Comparison of ENCODE assay signal across 8 cellular contexts in genomic region chr22:50276143-50276542, GRCh38. TPM values are rescaled to one million over a fixed set of nuclear protein-coding genes. Genes with fewer than 3 reads are reported as not detected.
DNase-seq lines count a peak whose midpoint lies in the region; ATAC-seq and TF ChIP-seq lines count a peak whose summit lies in the region.

No MANE protein-coding gene starts in this region.

- no peak overlapping the region for H3K4me3 ChIP-seq in AG04449 (ENCODE audit: low read depth, low read length)
- H3K4me3 ChIP-seq in GM12875 (ENCODE audit: low read depth, low read length): no peak overlapping the region
- H3K4me3 ChIP-seq in esophagus muscularis mucosa: no peak overlapping the region

- peaks cover 21 to 43% (median 31%) of the 10 kb centered on the region in 4 donors for H3K4me1 ChIP-seq in esophagus muscularis mucosa

- H3K4me1 Mint-ChIP-seq in natural killer cell: peaks cover 4 to 6% of the 10 kb centered on the region in 2 donors

- ATAC-seq in HG03045 (IDR thresholded peaks at IDR 0.05; ENCODE audit: unreplicated experiment): peak; percentile 56
- ATAC-seq in natural killer cell: peak; percentile 39 to 82 (median 69)
- no peak for ATAC-seq in GM19395 (IDR thresholded peaks at IDR 0.05; ENCODE audit: unreplicated experiment)

- H3K27ac ChIP-seq in esophagus muscularis mucosa (replicated peaks in 1 of 4): peak overlapping the region in 3 of 4 donors; percentile 47 to 64 (median 53)

- no peaks in the 10 kb centered on the region for H3K9me3 Mint-ChIP-seq in natural killer cell

- TF ChIP-seq POLR2A in esophagus muscularis mucosa (IDR thresholded peaks at IDR 0.05; ENCODE audit: low read depth): no peak

- H3K27me3 ChIP-seq in esophagus muscularis mucosa: peaks cover 0 to 10% (median 0%) of the 10 kb centered on the region in 4 donors

- POLR2A ChIA-PET in AG04449 (lab: Yijun Ruan, JAX): interaction anchor here (0.7 kb wide), 1 partner anchor 29 kb away, joined by 3 read pairs; no protein-coding TSS in a partner anchor

- peak; percentile 74 for TF ChIP-seq CTCF in AG04449 (IDR thresholded peaks at IDR 0.05; ENCODE audit: insufficient read depth, low read length, missing control alignments)
- TF ChIP-seq CTCF in GM12875 (IDR thresholded peaks at IDR 0.05; ENCODE audit: borderline replicate concordance, insufficient read depth, low read depth, low read length): peak; percentile 93
- TF ChIP-seq CTCF in esophagus muscularis mucosa (IDR thresholded peaks at IDR 0.05): peak; percentile 12 to 62 (median 53)
- TF ChIP-seq CTCF in natural killer cell (IDR thresholded peaks at IDR 0.05): no peak

- H3K27ac Mint-ChIP-seq in natural killer cell: no peak overlapping the region

- H3K27me3 Mint-ChIP-seq in natural killer cell (ENCODE audit: low read depth in 2 of 2): peaks cover 6 to 7% of the 10 kb centered on the region in 2 donors

- no peak for DNase-seq in AG04449 (ENCODE audit: low read depth, low spot score)
- DNase-seq in activated CD4-positive, CD25-positive, alpha-beta regulatory T cell (lab: John Stamatoyannopoulos, UW): peak; percentile 20 to 56 (median 36)
- no peak for DNase-seq in esophagus muscularis mucosa (ENCODE audit: extremely low spot score)
- DNase-seq in natural killer cell: no peak
- no peak for DNase-seq in RKO (ENCODE audit: low spot score)

- no peak overlapping the region for H3K4me3 Mint-ChIP-seq in natural killer cell

- 61% methylated on average over 20 of the region's 25 CpGs for WGBS in esophagus muscularis mucosa

- no peaks in the 10 kb centered on the region for H3K9me3 ChIP-seq in esophagus muscularis mucosa

- H3K36me3 Mint-ChIP-seq in natural killer cell: no peaks in the 10 kb centered on the region

- intact Hi-C loops in esophagus muscularis mucosa (cut with DNase I) (loop anchor here (1.0 to 5.0 kb wide), 2 partner anchors 50 to 66 kb away; partner anchors contain the start of gene PPP6R2), natural killer cell (cut with micrococcal nuclease) (loop anchor here (10.0 kb wide), 1 partner anchor 219 kb away; no protein-coding TSS in a partner anchor)

- peaks cover 52 to 64% (median 64%) of the 10 kb centered on the region in 4 donors for H3K36me3 ChIP-seq in esophagus muscularis mucosa

- no peak for TF ChIP-seq EP300 in esophagus muscularis mucosa (IDR thresholded peaks at IDR 0.05)

- CTCF ChIA-PET in AG04449 (lab: Yijun Ruan, JAX): interaction anchor here (0.6 to 2.7 kb wide), 26 partner anchors 8 to 153 kb away, joined by 3 to 49 read pairs (median 5); partner anchors contain the start of genes DENND6B, HDAC10 and PLXNB2

RNA-seq across cellular contexts. Expression of gene MAPK11, which starts 6.0 kb away (rescaled TPM):
- total RNA-seq in esophagus muscularis mucosa (10 to 100 TPM in 2 of 4 donors, 1 to 10 TPM in 2; 3.7 to 12.5 (median 10.1) TPM), natural killer cell (1 to 10 TPM; 2.2 to 3.1 (median 2.2) TPM)

RNA-seq across cellular contexts. Expression of gene MAPK12, which starts 14.7 kb away (rescaled TPM):
- total RNA-seq in esophagus muscularis mucosa (10 to 100 TPM in 3 of 4 donors, 1 to 10 TPM in 1; 5.8 to 22.9 (median 16.1) TPM), natural killer cell (1 to 10 TPM; 2.2 to 2.5 (median 2.4) TPM)

RNA-seq across cellular contexts. Expression of gene HDAC10, which starts 25.1 kb away (rescaled TPM):
- total RNA-seq in esophagus muscularis mucosa (10 to 100 TPM; 10.2 to 19.5 (median 17.4) TPM), natural killer cell (100 to 1,000 TPM; 112 to 131 (median 123) TPM)

RNA-seq across cellular contexts. Expression of gene PLXNB2, which starts 31.3 kb away (rescaled TPM):
- total RNA-seq in esophagus muscularis mucosa (100 to 1,000 TPM; 115 to 218 (median 154) TPM), natural killer cell (10 to 100 TPM in 2 of 3 donors, 1 to 10 TPM in 1; 6.0 to 34.7 (median 18.9) TPM)

RNA-seq across cellular contexts. Expression of gene TUBGCP6, which starts 31.3 kb away (rescaled TPM):
- total RNA-seq in esophagus muscularis mucosa (10 to 100 TPM; 20.2 to 38.0 (median 30.0) TPM), natural killer cell (100 to 1,000 TPM; 105 to 126 (median 118) TPM)

Comparison
In these comparisons a context has a peak if more than half of its experiments do, and no peak if none do; other contexts are left out.
1. DNase-seq: peak in activated CD4-positive, CD25-positive, alpha-beta regulatory T cell (4 of 4); none in AG04449 (single experiment), esophagus muscularis mucosa (single experiment), natural killer cell (single experiment) and RKO (single experiment).
2. RNA of gene HDAC10, which starts 25.1 kb away (total RNA-seq): 112 to 131 TPM in natural killer cell; 10.2 to 19.5 TPM in esophagus muscularis mucosa; every median in the first group is over 4 times any median in the second.